ENCODE assay signal across 14 cellular contexts in the genomic region with DNA sequence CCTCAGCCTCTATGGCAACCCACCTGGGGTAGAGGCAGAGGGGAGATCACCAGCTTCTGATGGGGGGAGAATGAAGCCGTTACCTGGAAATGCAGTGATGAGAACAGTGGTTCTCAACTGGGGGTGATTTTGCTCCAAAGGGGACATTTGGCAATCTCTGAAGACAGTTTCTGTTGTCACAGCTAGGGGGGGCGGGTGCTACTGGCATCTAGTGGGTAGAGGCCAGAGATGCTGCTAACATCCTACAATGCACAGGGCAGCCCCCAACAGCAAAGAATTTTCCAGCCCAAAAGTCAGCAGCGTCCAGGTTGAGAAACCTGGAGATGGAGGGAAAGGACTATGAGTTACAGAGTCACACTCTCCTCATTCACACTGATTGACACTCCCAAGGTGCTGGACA.
A peak's percentile ranks its signal among the peaks of the same experiment; 100 is the strongest.
DNase-seq lines count a peak whose midpoint lies in the region; ATAC-seq, FAIRE-seq and TF ChIP-seq lines count a peak whose summit lies in the region.
"Had no signal": no experiment of that assay in that cellular context is flagged by ENCODE, and none has a peak within 500 bp of the region (broad histone marks: within the 10 kb centered on the region; RNA-seq: fewer than 3 reads in every experiment).

No MANE protein-coding gene starts in this region.

- no peaks in the 10 kb centered on the region for H3K79me2 ChIP-seq in GM23338 (replicated peaks; ENCODE audit: insufficient read depth)
- no peaks in the 10 kb centered on the region for H3K79me2 ChIP-seq in astrocyte (ENCODE audit: insufficient read depth, low read length)

- H3K9ac ChIP-seq in astrocyte (ENCODE audit: low read length) = no peak overlapping the region

- H4K20me1 ChIP-seq in GM23338 (replicated peaks; ENCODE audit: insufficient read depth) = no peaks in the 10 kb centered on the region
- H4K20me1 ChIP-seq in astrocyte (ENCODE audit: insufficient read depth, low read length) = no peaks in the 10 kb centered on the region

- no peaks in the 10 kb centered on the region for H3K9me3 ChIP-seq in astrocyte (ENCODE audit: insufficient read depth, low read depth, low read length)
- H3K9me3 ChIP-seq: testis had no signal

- H3K4me3 ChIP-seq in AG09309 (ENCODE audit: control insufficient read depth, low read depth, low read length) = no peak overlapping the region
- no peak overlapping the region for H3K4me3 ChIP-seq in GM23338
- peak overlapping the region; percentile 13 for H3K4me3 ChIP-seq in astrocyte (ENCODE audit: insufficient read depth, low read depth, low read length)
- H3K4me3 ChIP-seq: testis had no signal

- H3K36me3 ChIP-seq in GM23338 (ENCODE audit: insufficient read depth) (no peaks in the 10 kb centered on the region), astrocyte (ENCODE audit: insufficient read depth, low read length) (no peaks in the 10 kb centered on the region)

- no peak overlapping the region for H3K4me3 Mint-ChIP-seq in GM23338
- H3K4me3 Mint-ChIP-seq in astrocyte (ENCODE audit: unreplicated experiment) = no peak overlapping the region

- TF ChIP-seq CTCF in AG09309 (IDR thresholded peaks at IDR 0.05; ENCODE audit: control insufficient read depth, insufficient read depth, low read depth, low read length, missing control alignments) (peak; percentile 18), GM23338 (conservative IDR thresholded peaks at IDR 0.05; ENCODE audit: low read depth in 2 of 2) (peak; percentile 45 to 56), astrocyte (IDR thresholded peaks at IDR 0.05; ENCODE audit: insufficient read depth, low read depth, low read length) (no peak)

- H3K9me3 Mint-ChIP-seq in GM23338 (no peaks in the 10 kb centered on the region), astrocyte (ENCODE audit: unreplicated experiment) (no peaks in the 10 kb centered on the region)
- H3K9me3 Mint-ChIP-seq: naive B cell had no signal

- H3F3A ChIP-seq in GM23338 (replicated peaks; ENCODE audit: low read depth) = no peaks in the 10 kb centered on the region

- H3K27ac Mint-ChIP-seq in GM23338 (no peak overlapping the region), astrocyte (ENCODE audit: unreplicated experiment) (no peak overlapping the region)
- H3K27ac Mint-ChIP-seq: naive B cell had no signal

- H3K36me3 Mint-ChIP-seq in GM23338 (ENCODE audit: low read depth) (no peaks in the 10 kb centered on the region), astrocyte (ENCODE audit: low read depth, unreplicated experiment) (peaks cover 8% of the 10 kb centered on the region)
- H3K36me3 Mint-ChIP-seq: naive B cell had no signal

- ATAC-seq in GM23338 (peak; percentile 63), left lobe of liver (peak; percentile 22), HG03342 (IDR thresholded peaks at IDR 0.05; ENCODE audit: unreplicated experiment) (no peak), GM21367 (IDR thresholded peaks at IDR 0.05; ENCODE audit: unreplicated experiment) (no peak)

- H2AFZ ChIP-seq in GM23338 (peak overlapping the region; percentile 88), astrocyte (ENCODE audit: low read depth, low read length) (no peak overlapping the region)

- H3K4me1 Mint-ChIP-seq in GM23338 (peaks cover 32% of the 10 kb centered on the region), astrocyte (ENCODE audit: low read depth, unreplicated experiment) (peaks cover 52% of the 10 kb centered on the region)
- H3K4me1 Mint-ChIP-seq: naive B cell had no signal

- no peak for FAIRE-seq in astrocyte (lab: Jason Lieb, UNC)
- FAIRE-seq: colon had no signal

- H3K4me2 ChIP-seq in GM23338 = no peak overlapping the region
- H3K4me2 ChIP-seq in astrocyte (ENCODE audit: low read length) = peak overlapping the region; percentile 73

- no peaks in the 10 kb centered on the region for H3K27me3 ChIP-seq in GM23338 (ENCODE audit: insufficient read depth)
- H3K27me3 ChIP-seq in astrocyte (ENCODE audit: insufficient read depth, low read length) = no peaks in the 10 kb centered on the region
- H3K27me3 ChIP-seq: testis had no signal

- H3K4me1 ChIP-seq in GM23338 (ENCODE audit: insufficient read depth) = peaks cover 27% of the 10 kb centered on the region
- H3K4me1 ChIP-seq in astrocyte (ENCODE audit: insufficient read depth, low read length) = peaks cover 40% of the 10 kb centered on the region
- H3K4me1 ChIP-seq: testis had no signal

- H3K9me2 ChIP-seq in GM23338 (ENCODE audit: insufficient read depth) = no peaks in the 10 kb centered on the region

- no peak for DNase-seq in AG09309 (ENCODE audit: low read depth)
- DNase-seq in GM23338 (ENCODE audit: low spot score) = peak; percentile 60
- DNase-seq in astrocyte (ENCODE audit: low read depth) = no peak
- DNase-seq in left lobe of liver (ENCODE audit: low spot score) = no peak
- DNase-seq in glomerular visceral epithelial cell (ENCODE audit: extremely low spot score) = no peak
- DNase-seq in NCI-H510A treated with DMSO at 0.1 percent for 48 hours (lab: John Stamatoyannopoulos, UW) = no peak
- DNase-seq: H7; hippocampal formation; naive B cell; stimulated activated CD4-positive, alpha-beta T cell treated with anti-CD3 and anti-CD28 coated beads, Interleukin-1b, Interleukin-23, amount 100 ng/mL, for 48 hours; testis had no signal

- H3K27me3 Mint-ChIP-seq in GM23338 (ENCODE audit: insufficient read depth, low read depth, poor library complexity) (peaks cover 2% of the 10 kb centered on the region), astrocyte (ENCODE audit: low read depth, unreplicated experiment) (no peaks in the 10 kb centered on the region)

- H3K27ac ChIP-seq in GM23338 (ENCODE audit: low read depth) = no peak overlapping the region
- H3K27ac ChIP-seq in astrocyte (ENCODE audit: low read depth, low read length) = no peak overlapping the region

TF ChIP-seq in GM23338, 12 proteins besides CTCF, POLR2A, EP300 and RAD21 (continues in another document):
- no peak for TF ChIP-seq POLR2AphosphoS5 (IDR thresholded peaks at IDR 0.05; ENCODE audit: low read depth)
- TF ChIP-seq STAT1 (IDR thresholded peaks at IDR 0.05; ENCODE audit: unreplicated experiment) = no peak
- TF ChIP-seq, protein P1, sequence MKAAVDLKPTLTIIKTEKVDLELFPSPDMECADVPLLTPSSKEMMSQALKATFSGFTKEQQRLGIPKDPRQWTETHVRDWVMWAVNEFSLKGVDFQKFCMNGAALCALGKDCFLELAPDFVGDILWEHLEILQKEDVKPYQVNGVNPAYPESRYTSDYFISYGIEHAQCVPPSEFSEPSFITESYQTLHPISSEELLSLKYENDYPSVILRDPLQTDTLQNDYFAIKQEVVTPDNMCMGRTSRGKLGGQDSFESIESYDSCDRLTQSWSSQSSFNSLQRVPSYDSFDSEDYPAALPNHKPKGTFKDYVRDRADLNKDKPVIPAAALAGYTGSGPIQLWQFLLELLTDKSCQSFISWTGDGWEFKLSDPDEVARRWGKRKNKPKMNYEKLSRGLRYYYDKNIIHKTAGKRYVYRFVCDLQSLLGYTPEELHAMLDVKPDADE (IDR thresholded peaks at IDR 0.05) = no peak
- TF ChIP-seq EZH2phosphoT487 (IDR thresholded peaks at IDR 0.05; ENCODE audit: unreplicated experiment) = no peak
- TF ChIP-seq ZNF114 (CRISPR knock-in tag; IDR thresholded peaks at IDR 0.05) = no peak

Comparison
In these comparisons a context has a peak if more than half of its experiments do, and no peak if none do; other contexts are left out.
1. ATAC-seq: peak in GM23338 (single experiment) and left lobe of liver (single experiment); none in HG03342 (single experiment) and GM21367 (single experiment).